ENCODE assay signal across 11 cellular contexts in the genomic region with DNA sequence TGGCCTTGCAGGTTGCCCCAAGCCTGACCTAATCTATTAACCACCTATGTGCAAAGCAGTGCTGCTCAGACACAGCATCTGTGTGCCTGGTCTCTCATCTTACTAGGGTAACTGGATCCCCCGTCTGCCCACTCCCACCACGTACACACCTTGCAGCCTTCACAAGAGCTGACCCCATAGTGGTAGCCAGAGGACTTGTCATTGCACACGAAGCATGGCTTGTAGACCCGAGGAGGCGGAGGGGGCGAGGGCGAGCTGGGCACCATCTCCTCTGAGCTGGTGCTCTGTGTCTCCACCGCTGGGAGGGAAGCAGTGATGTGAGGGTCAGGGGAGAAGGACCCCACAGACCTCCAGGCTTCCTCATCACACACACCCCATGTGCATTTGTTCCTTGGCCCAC. TPM values are rescaled to one million over a fixed set of nuclear protein-coding genes. Genes with fewer than 3 reads are reported as not detected.
DNase-seq lines count a peak whose midpoint lies in the region; FAIRE-seq and TF ChIP-seq lines count a peak whose summit lies in the region.
"Had no signal": no experiment of that assay in that cellular context is flagged by ENCODE, and none has a peak within 500 bp of the region (broad histone marks: within the 10 kb centered on the region; RNA-seq: fewer than 3 reads in every experiment).

No MANE protein-coding gene starts in this region.

- no peaks in the 10 kb centered on the region for H4K20me1 ChIP-seq in mammary epithelial cell (ENCODE audit: insufficient read depth, low read length)

- H2AFZ ChIP-seq in mammary epithelial cell (ENCODE audit: low read depth, low read length): no peak overlapping the region

- dilution Hi-C loops in mammary epithelial cell (cut with HindIII; ENCODE audit: low sequenced_read_pairs): loop anchor here (10.0 kb wide), 1 partner anchor 49 kb away; the partner anchor contains the start of gene ESPL1

- peaks cover 63 to 64% of the 10 kb centered on the region in 2 donors for H3K4me1 Mint-ChIP-seq in immature natural killer cell

- no peaks in the 10 kb centered on the region for H3K27me3 ChIP-seq in breast epithelium
- no peaks in the 10 kb centered on the region for H3K27me3 ChIP-seq in mammary epithelial cell (ENCODE audit: insufficient read depth, low read length)
- no peaks in the 10 kb centered on the region for H3K27me3 ChIP-seq in uterus

- no peak for FAIRE-seq in H54 (lab: Jason Lieb, UNC)
- FAIRE-seq: colon, G401.6, TTC549 had no signal

- peaks cover 11 to 21% (median 15%) of the 10 kb centered on the region in 3 donors for H3K36me3 Mint-ChIP-seq in immature natural killer cell

- TF ChIP-seq CTCF in breast epithelium (IDR thresholded peaks at IDR 0.05) (no peak), mammary epithelial cell (conservative IDR thresholded peaks at IDR 0.05 in 1 of 2, IDR thresholded peaks at IDR 0.05 in 1 of 2; ENCODE audit: extremely low read depth in 1 of 2, insufficient read depth in 1 of 2, low read depth in 1 of 2, low read length in 2 of 2) (no peak), uterus (IDR thresholded peaks at IDR 0.05) (no peak)

- peaks cover 40% of the 10 kb centered on the region for H3K79me2 ChIP-seq in mammary epithelial cell (ENCODE audit: insufficient read depth, low read length)

- H3K27ac ChIP-seq in breast epithelium (peak overlapping the region; percentile 81 to 100), mammary epithelial cell (ENCODE audit: insufficient read depth, low read depth, low read length) (no peak overlapping the region), uterus (peak overlapping the region; percentile 37 to 40)

- DNase-seq in breast epithelium (ENCODE audit: low spot score in 2 of 2): no peak
- DNase-seq in mammary epithelial cell: no peak
- DNase-seq in immature natural killer cell: no peak
- DNase-seq in uterus: no peak
- no peak for DNase-seq in HUDEP-2 (lab: John Stamatoyannopoulos, UW; ENCODE audit: unreplicated experiment in 76 of 76)
- DNase-seq in H54 (ENCODE audit: insufficient read length, low spot score): no peak
- DNase-seq: NCI-H187; stimulated activated CD4-positive, alpha-beta T cell treated with anti-CD3 and anti-CD28 coated beads, Interleukin-12 subunit alpha, Interleukin-12 subunit beta, amount 100 ng/mL, for 4 hours had no signal

- 88% methylated on average over 6 of the region's 8 CpGs for WGBS in mammary epithelial cell (ENCODE audit: low coverage, missing lambda C conversion rate)

- H3K36me3 ChIP-seq in breast epithelium (peaks cover 12% of the 10 kb centered on the region), mammary epithelial cell (ENCODE audit: insufficient read depth, low read length) (peaks cover 27% of the 10 kb centered on the region), uterus (no peaks in the 10 kb centered on the region)

- H3K27ac Mint-ChIP-seq in immature natural killer cell: peak overlapping the region; percentile 89 to 97 (median 94)

- H3K4me1 ChIP-seq in breast epithelium: peaks cover 21 to 30% of the 10 kb centered on the region in 2 donors
- H3K4me1 ChIP-seq in mammary epithelial cell (ENCODE audit: insufficient read depth, low read length): peaks cover 36% of the 10 kb centered on the region
- peaks cover 0 to 16% of the 10 kb centered on the region in 2 donors for H3K4me1 ChIP-seq in uterus

- H3K4me3 Mint-ChIP-seq in immature natural killer cell: peak overlapping the region in 3 of 5 donors; percentile 11 to 88 (median 16)

- H3K4me3 ChIP-seq in breast epithelium: no peak overlapping the region
- H3K4me3 ChIP-seq in mammary epithelial cell (replicated peaks in 1 of 3; ENCODE audit: insufficient read depth in 1 of 3, low read depth in 2 of 3, low read length in 3 of 3): no peak overlapping the region
- no peak overlapping the region for H3K4me3 ChIP-seq in uterus

- TF ChIP-seq POLR2A in breast epithelium (IDR thresholded peaks at IDR 0.05) (no peak), uterus (IDR thresholded peaks at IDR 0.05) (no peak), H54 (IDR thresholded peaks at IDR 0.05; ENCODE audit: low read depth, low read length) (no peak)

- H3K4me2 ChIP-seq in mammary epithelial cell (ENCODE audit: insufficient read depth, low read depth, low read length): no peak overlapping the region

- in situ Hi-C loops in mammary epithelial cell (cut with MboI; ENCODE audit: low sequenced_read_pairs in 2 of 2): loop anchor here in 1 of 2 donors (10.0 kb wide), 1 partner anchor 49 kb away; the partner anchor contains the start of gene ESPL1

- H3K9me3 ChIP-seq in breast epithelium: no peaks in the 10 kb centered on the region
- H3K9me3 ChIP-seq in mammary epithelial cell (replicated peaks; ENCODE audit: insufficient read depth, low read length): no peaks in the 10 kb centered on the region
- no peaks in the 10 kb centered on the region for H3K9me3 ChIP-seq in uterus

- intact Hi-C loops in breast epithelium (cut with DNase I; ENCODE audit: low total_unique reads): loop anchor here (5.0 kb wide), 1 partner anchor 37 kb away; a partner anchor contains a TSS
- intact Hi-C loops in mammary epithelial cell (cut with micrococcal nuclease): no loop called here
- intact Hi-C loops in uterus (cut with DNase I; ENCODE audit: low total_unique reads): loop anchor here (5.0 to 10.0 kb wide), 2 partner anchors 37 to 69 kb away; a partner anchor contains a TSS

- no peaks in the 10 kb centered on the region for H3K9me3 Mint-ChIP-seq in immature natural killer cell

- no TSS peak for BruUV-seq in mammary epithelial cell (replicated peaks; lab: Mats Ljungman, UMichigan)

- no peak overlapping the region for H3K9ac ChIP-seq in mammary epithelial cell (ENCODE audit: insufficient read depth, low read length)

- H3K27me3 Mint-ChIP-seq in immature natural killer cell (ENCODE audit: low read depth in 3 of 3): peaks cover 10 to 18% (median 10%) of the 10 kb centered on the region in 3 donors

- CTCF ChIA-PET in mammary epithelial cell (lab: Charles Lee; ENCODE audit: low non-redundant PET): no interaction called here

RNA-seq across cellular contexts. Expression of gene ITGB7, which starts 8.4 kb away (rescaled TPM):
- 1 to 10 TPM; 1.1 to 2.9 (median 2.9) TPM for total RNA-seq in breast epithelium
- 1 to 10 TPM; 1.8 to 3.5 TPM for total RNA-seq in mammary epithelial cell
- polyA plus RNA-seq in mammary epithelial cell: 0.33 TPM
- polyA minus RNA-seq in mammary epithelial cell: 7.1 TPM
- 100 to 1,000 TPM; 289 to 390 (median 389) TPM for polyA plus RNA-seq in immature natural killer cell
- total RNA-seq in uterus: 1 to 10 TPM in 3 of 4 donors, not detected in 1; 2.0 to 3.8 (median 2.4) TPM

RNA-seq across cellular contexts. Expression of gene RARG, which starts 16.5 kb away (rescaled TPM):
- 10 to 100 TPM; 12.2 to 39.8 (median 23.3) TPM for total RNA-seq in breast epithelium
- total RNA-seq in mammary epithelial cell: 10 to 100 TPM; 33.5 to 79.0 TPM
- polyA plus RNA-seq in mammary epithelial cell: 36.3 TPM
- polyA minus RNA-seq in mammary epithelial cell: 56.8 TPM
- polyA plus RNA-seq in immature natural killer cell: 10 to 100 TPM in 1 of 3 donors, 1 to 10 TPM in 2; 2.9 to 10.1 (median 4.7) TPM
- total RNA-seq in uterus: 10 to 100 TPM in 2 of 4 donors, 1 to 10 TPM in 2; 2.6 to 65.6 (median 28.9) TPM

RNA-seq across cellular contexts. Expression of gene CSAD, which starts 34.8 kb away (rescaled TPM):
- 10 to 100 TPM; 60.2 to 74.1 (median 68.8) TPM for total RNA-seq in breast epithelium
- 10 to 100 TPM; 10.2 to 22.1 TPM for total RNA-seq in mammary epithelial cell
- 7.8 TPM for polyA plus RNA-seq in mammary epithelial cell
- 12.7 TPM for polyA minus RNA-seq in mammary epithelial cell
- polyA plus RNA-seq in immature natural killer cell: 1 to 10 TPM in 2 of 3 donors, under 1 TPM in 1; 0.85 to 3.8 (median 2.6) TPM
- 10 to 100 TPM in 3 of 4 donors, 1 to 10 TPM in 1; 4.1 to 67.6 (median 42.6) TPM for total RNA-seq in uterus

RNA-seq across cellular contexts. Expression of gene ZNF740, which starts 35.0 kb away (rescaled TPM):
- 10 to 100 TPM; 17.9 to 22.0 (median 19.3) TPM for total RNA-seq in breast epithelium
- total RNA-seq in mammary epithelial cell: 10 to 100 TPM; 10.0 to 30.9 TPM
- polyA plus RNA-seq in mammary epithelial cell: 5.9 TPM
- 33.1 TPM for polyA minus RNA-seq in mammary epithelial cell
- 1 to 10 TPM; 2.0 to 5.1 (median 2.6) TPM for polyA plus RNA-seq in immature natural killer cell
- 10 to 100 TPM in 2 of 4 donors, 1 to 10 TPM in 2; 7.7 to 55.5 (median 25.9) TPM for total RNA-seq in uterus

RNA-seq across cellular contexts. Expression of gene ESPL1, which starts 52.6 kb away (rescaled TPM):
- total RNA-seq in breast epithelium: 1 to 10 TPM in 2 of 3 donors, under 1 TPM in 1; 0.33 to 1.3 (median 1.2) TPM
- 10 to 100 TPM in 1 of 2 donors, under 1 TPM in 1; 0.67 to 19.7 TPM for total RNA-seq in mammary epithelial cell
- polyA plus RNA-seq in mammary epithelial cell: 10.0 TPM
- 62.4 TPM for polyA minus RNA-seq in mammary epithelial cell
- polyA plus RNA-seq in immature natural killer cell: under 1 TPM in 1 of 3 donors, not detected in 2; 0.53 TPM
- total RNA-seq in uterus: 1 to 10 TPM in 1 of 4 donors, under 1 TPM in 1, not detected in 2; 0.12 to 4.5 TPM
